Comparison of ENCODE assay signal across 21 cellular contexts in the genomic region with DNA sequence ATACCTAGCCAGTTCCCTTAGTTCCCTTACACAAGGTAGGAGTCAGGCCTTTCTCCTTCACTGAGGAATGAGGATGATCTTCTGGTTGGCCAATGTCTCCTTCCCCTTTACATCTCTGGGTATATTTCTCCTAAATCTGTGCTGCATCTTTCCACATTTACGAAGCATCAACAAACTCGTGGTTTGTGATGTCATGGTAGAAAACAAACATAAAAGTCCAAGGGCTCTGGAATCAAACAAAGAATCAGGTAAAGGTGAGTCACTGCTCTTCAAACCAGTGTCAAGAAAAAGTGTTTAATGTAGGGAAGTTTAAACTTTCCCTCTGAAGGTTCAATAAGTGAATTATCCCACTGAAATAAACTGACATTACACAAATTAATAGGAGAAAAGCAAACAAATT.
"Had no signal": no experiment of that assay in that cellular context is flagged by ENCODE, and none has a peak within 500 bp of the region (broad histone marks: within the 10 kb centered on the region; RNA-seq: fewer than 3 reads in every experiment).

No MANE protein-coding gene starts in this region.

- H3K27ac Mint-ChIP-seq: activated CD4-positive, alpha-beta memory T cell treated with anti-CD3 and anti-CD28 coated beads, Interleukin-2, amount 10 ng/mL, durations not matched to agents 7 days and 5 days; activated CD4-positive, alpha-beta T cell treated with anti-CD3 and anti-CD28 coated beads for 36 hours; activated naive CD4-positive, alpha-beta T cell treated with anti-CD3 and anti-CD28 coated beads, Interleukin-2, amount 50 U/mL, for 24 hours; activated naive CD8-positive, alpha-beta T cell treated with anti-CD3 and anti-CD28 coated beads, Interleukin-2, amount 50 U/mL, for 24 hours; T-helper 1 cell treated with Interleukin-12 subunit alpha and Interleukin-12 subunit beta and Interleukin-4 antibody, amounts not matched to agents 30 μg/mL and 1 μg/mL, for 36 hours had no signal

- H3K4me1 ChIP-seq: ascending aorta, body of pancreas had no signal

- H3K4me2 ChIP-seq: PC-9 had no signal

- ATAC-seq: activated CD4-positive, alpha-beta T cell treated with anti-CD3 and anti-CD28 coated beads for 36 hours; activated naive CD8-positive, alpha-beta T cell treated with anti-CD3 and anti-CD28 coated beads, Interleukin-2, amount 50 U/mL, for 24 hours; body of pancreas had no signal

- DNase-seq: activated CD4-positive, alpha-beta memory T cell treated with anti-CD3 and anti-CD28 coated beads, Interleukin-2, amount 10 ng/mL, durations not matched to agents 7 days and 5 days; activated CD4-positive, alpha-beta T cell treated with anti-CD3 and anti-CD28 coated beads for 36 hours; activated CD4-positive, alpha-beta T cell treated with anti-CD3 and anti-CD28 coated beads, Interleukin-2, amount 50 U/mL, for 1 hour; activated CD4-positive, CD25-positive, alpha-beta regulatory T cell; activated naive CD8-positive, alpha-beta T cell treated with anti-CD3 and anti-CD28 coated beads, Interleukin-2, amount 50 U/mL, for 24 hours; activated T-cell treated with anti-CD3 and anti-CD28 coated beads for 4 hours; activated T-cell treated with anti-CD3 and anti-CD28 coated beads, Interleukin-2, amount 50 U/mL, for 48 hours; amniotic stem cell; body of pancreas; KG1; NCI-H1092; NCI-H1417 treated with DMSO at 0.1 percent for 48 hours; NCI-H1694 treated with DMSO at 0.1 percent for 48 hours; NCI-H2029 treated with DMSO at 0.1 percent for 48 hours; NCI-H524; PC-9; SHP77 treated with DMSO at 0.1 percent for 48 hours had no signal

- H3K27ac ChIP-seq: ascending aorta, body of pancreas, PC-9 had no signal

- H3K27me3 Mint-ChIP-seq: activated CD4-positive, alpha-beta memory T cell treated with anti-CD3 and anti-CD28 coated beads, Interleukin-2, amount 10 ng/mL, durations not matched to agents 7 days and 5 days; activated CD4-positive, alpha-beta T cell treated with anti-CD3 and anti-CD28 coated beads for 36 hours; activated naive CD4-positive, alpha-beta T cell treated with anti-CD3 and anti-CD28 coated beads, Interleukin-2, amount 50 U/mL, for 24 hours; activated naive CD8-positive, alpha-beta T cell treated with anti-CD3 and anti-CD28 coated beads, Interleukin-2, amount 50 U/mL, for 24 hours; central memory CD8-positive, alpha-beta T cell had no signal

- H2AFZ ChIP-seq: PC-9 had no signal

- H3K27me3 ChIP-seq: ascending aorta, body of pancreas had no signal

- H3K4me1 Mint-ChIP-seq: central memory CD8-positive, alpha-beta T cell had no signal

- H3K4me3 ChIP-seq: ascending aorta, body of pancreas, PC-9 had no signal

- H3K4me3 Mint-ChIP-seq: activated CD4-positive, alpha-beta memory T cell treated with anti-CD3 and anti-CD28 coated beads, Interleukin-2, amount 10 ng/mL, durations not matched to agents 7 days and 5 days; activated CD4-positive, alpha-beta T cell treated with anti-CD3 and anti-CD28 coated beads for 36 hours; activated naive CD4-positive, alpha-beta T cell treated with anti-CD3 and anti-CD28 coated beads, Interleukin-2, amount 50 U/mL, for 24 hours; activated naive CD8-positive, alpha-beta T cell treated with anti-CD3 and anti-CD28 coated beads, Interleukin-2, amount 50 U/mL, for 24 hours; central memory CD8-positive, alpha-beta T cell; T-helper 1 cell treated with Interleukin-12 subunit alpha and Interleukin-12 subunit beta and Interleukin-4 antibody, amounts not matched to agents 30 μg/mL and 1 μg/mL, for 36 hours had no signal
